In the genomic region with DNA sequence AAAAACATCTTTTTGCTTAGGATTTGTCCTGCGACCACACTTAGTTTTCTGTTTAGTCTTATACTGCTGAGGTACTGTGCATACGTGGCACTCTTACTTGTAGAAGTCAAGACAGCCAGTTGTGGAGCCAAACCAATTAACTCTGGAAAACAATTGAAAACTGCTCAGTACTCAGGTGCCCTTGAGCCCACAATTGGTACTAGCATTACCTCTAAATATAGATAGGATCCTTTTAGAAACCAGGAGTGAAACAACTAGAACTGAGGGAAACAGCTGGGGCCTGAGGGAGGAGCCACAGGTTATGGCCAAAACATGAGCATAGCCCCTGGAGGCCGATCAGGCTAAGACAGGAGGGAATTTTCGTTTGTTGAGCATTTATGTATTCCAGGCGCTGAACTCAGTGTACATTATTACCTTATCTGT, we compare ENCODE assay signal across 7 cellular contexts. TPM values are rescaled to one million over a fixed set of nuclear protein-coding genes. Genes with fewer than 3 reads are reported as not detected.
DNase-seq lines count a peak whose midpoint lies in the region; ATAC-seq and TF ChIP-seq lines count a peak whose summit lies in the region.

No MANE protein-coding gene starts in this region.

- H3K4me1 ChIP-seq in gastrocnemius medialis, result peaks cover 27 to 30% of the 10 kb centered on the region in 2 donors

- H3K27me3 ChIP-seq in gastrocnemius medialis, result no peaks in the 10 kb centered on the region

- H3K36me3 ChIP-seq in gastrocnemius medialis, result peaks cover 0 to 9% of the 10 kb centered on the region in 2 donors

- peak overlapping the region; percentile 96 to 98 (median 97) for H3K27ac ChIP-seq in gastrocnemius medialis
- H3K27ac ChIP-seq in substantia nigra (ENCODE audit: low read depth, low read length, poor library complexity, severe bottlenecking), result no peak overlapping the region

- in situ Hi-C loops in gastrocnemius medialis (cut with MboI; ENCODE audit: low sequenced_read_pairs in 4 of 4), result loop anchor here in 1 of 4 donors (10.0 kb wide), 1 partner anchor 135 kb away; no protein-coding TSS in a partner anchor

- TF ChIP-seq POLR2A in gastrocnemius medialis (IDR thresholded peaks at IDR 0.05), result no peak

- H3K4me3 ChIP-seq in epithelial cell of esophagus (ENCODE audit: low read length) (no peak overlapping the region), gastrocnemius medialis (peak overlapping the region in 2 of 4 donors; percentile 6 to 11)

- DNase-seq in ELR (ENCODE audit: low read depth) (peak; percentile 68), SHP77 treated with DMSO at 0.1 percent for 48 hours (lab: John Stamatoyannopoulos, UW) (peak; percentile 35), epithelial cell of esophagus (ENCODE audit: low read depth) (peak; percentile 52), gastrocnemius medialis (peak; percentile 28 to 69), substantia nigra (lab: John Stamatoyannopoulos, UW) (no peak)

- ATAC-seq in GM19351 (IDR thresholded peaks at IDR 0.05; ENCODE audit: unreplicated experiment) (peak; percentile 53), HG03442 (IDR thresholded peaks at IDR 0.05; ENCODE audit: unreplicated experiment) (peak; percentile 28), gastrocnemius medialis (peak; percentile 47 to 68)

- intact Hi-C loops in gastrocnemius medialis (cut with DNase I; ENCODE audit: low total_unique reads), result no loop called here

- TF ChIP-seq CTCF in epithelial cell of esophagus (IDR thresholded peaks at IDR 0.05; ENCODE audit: insufficient read depth, low read depth, low read length, missing control alignments) (peak; percentile 50), gastrocnemius medialis (IDR thresholded peaks at IDR 0.05 in 4 of 5, conservative IDR thresholded peaks at IDR 0.05 in 1 of 5) (peak in 4 of 5 experiments; percentile 32 to 49 (median 46))

- H3K9me3 ChIP-seq in gastrocnemius medialis, result no peaks in the 10 kb centered on the region

RNA-seq across cellular contexts. Expression of a gene that starts 2.5 kb away (rescaled TPM):
- total RNA-seq in gastrocnemius medialis, result 1 to 10 TPM; 5.3 to 7.8 (median 6.7) TPM

RNA-seq across cellular contexts. Expression of a gene that starts 23.0 kb away (rescaled TPM):
- under 1 TPM in 1 of 4 donors, not detected in 3; 0.24 TPM for total RNA-seq in gastrocnemius medialis

RNA-seq across cellular contexts. Expression of a gene that starts 32.7 kb away (rescaled TPM):
- not detected for total RNA-seq in gastrocnemius medialis

RNA-seq across cellular contexts. Expression of a gene that starts 46.7 kb away (rescaled TPM):
- total RNA-seq in gastrocnemius medialis, result under 1 TPM in 1 of 4 donors, not detected in 3; 0.24 TPM

Comparison
In these comparisons a context has a peak if more than half of its experiments do, and no peak if none do; other contexts are left out.
1. DNase-seq: peak in ELR (single experiment), SHP77 treated with DMSO at 0.1 percent for 48 hours (single experiment), epithelial cell of esophagus (single experiment) and gastrocnemius medialis (2 of 2); none in substantia nigra (0 of 49).
2. Peak in every context shown above with its lines, with median percentiles within 50 percentile points of each other: ATAC-seq.